Comparison of ENCODE assay signal across 15 cellular contexts in genomic region chr12:116242740-116243139, GRCh38.
"Had no signal": no experiment of that assay in that cellular context is flagged by ENCODE, and none has a peak within 500 bp of the region (broad histone marks: within the 10 kb centered on the region; RNA-seq: fewer than 3 reads in every experiment).

No MANE protein-coding gene starts in this region.

- H3K9me3 Mint-ChIP-seq: central memory CD8-positive, alpha-beta T cell; natural killer cell treated with Interleukin-12 subunit alpha and Interleukin-12 subunit beta and Interleukin-15 and Interleukin-18, amount 100 ng/mL, for 72 hours; stimulated activated memory B cell treated with anti-CD40 and anti-IgM and Interleukin-4, amounts not matched to agents 10 μg/mL and 1 μg/mL and 100 μg/mL, for 72 hours; stimulated activated naive CD8-positive, alpha-beta T cell treated with anti-CD3 and anti-CD28 coated beads, Interleukin-15, Interleukin-2, amounts not matched to agents 100 ng/mL and 50 ng/mL, for 24 hours had no signal

- H3K27me3 ChIP-seq: dorsolateral prefrontal cortex, heart right ventricle, sigmoid colon, testis, tibial nerve had no signal

- H3K4me3 Mint-ChIP-seq: central memory CD8-positive, alpha-beta T cell; stimulated activated memory B cell treated with anti-CD40 and anti-IgM and Interleukin-4, amounts not matched to agents 10 μg/mL and 1 μg/mL and 100 μg/mL, for 72 hours; stimulated activated naive CD8-positive, alpha-beta T cell treated with anti-CD3 and anti-CD28 coated beads, Interleukin-15, Interleukin-2, amounts not matched to agents 100 ng/mL and 50 ng/mL, for 24 hours had no signal

- H3K27ac Mint-ChIP-seq: stimulated activated naive CD8-positive, alpha-beta T cell treated with anti-CD3 and anti-CD28 coated beads, Interleukin-15, Interleukin-2, amounts not matched to agents 100 ng/mL and 50 ng/mL, for 24 hours had no signal

- ATAC-seq: natural killer cell treated with Interleukin-12 subunit alpha and Interleukin-12 subunit beta and Interleukin-15 and Interleukin-18, amount 100 ng/mL, for 72 hours had no signal

- DNase-seq: cortex of kidney; dorsolateral prefrontal cortex; effector CD8-positive, alpha-beta T cell; heart right ventricle; hypothalamus; kidney glomerular epithelial cell; sigmoid colon; stimulated activated CD4-positive, alpha-beta T cell treated with anti-CD3 and anti-CD28 coated beads, Interleukin-4, amount 100 ng/mL, for 1 hour; stimulated activated CD8-positive, alpha-beta memory T cell treated with anti-CD3 and anti-CD28 coated beads, Interleukin-4, amount 100 ng/mL, for 48 hours; testis had no signal

- H3K9me3 ChIP-seq: heart right ventricle, sigmoid colon, testis, tibial nerve had no signal

- H3K4me3 ChIP-seq: dorsolateral prefrontal cortex, heart right ventricle, sigmoid colon, testis, tibial nerve had no signal

- H3K27ac ChIP-seq: dorsolateral prefrontal cortex, sigmoid colon, testis, tibial nerve had no signal

- H3K36me3 ChIP-seq: heart right ventricle, sigmoid colon, tibial nerve had no signal

- H3K27me3 Mint-ChIP-seq: central memory CD8-positive, alpha-beta T cell; natural killer cell treated with Interleukin-12 subunit alpha and Interleukin-12 subunit beta and Interleukin-15 and Interleukin-18, amount 100 ng/mL, for 72 hours; stimulated activated memory B cell treated with anti-CD40 and anti-IgM and Interleukin-4, amounts not matched to agents 10 μg/mL and 1 μg/mL and 100 μg/mL, for 72 hours; stimulated activated naive CD8-positive, alpha-beta T cell treated with anti-CD3 and anti-CD28 coated beads, Interleukin-15, Interleukin-2, amounts not matched to agents 100 ng/mL and 50 ng/mL, for 24 hours had no signal

- H3K36me3 Mint-ChIP-seq: natural killer cell treated with Interleukin-12 subunit alpha and Interleukin-12 subunit beta and Interleukin-15 and Interleukin-18, amount 100 ng/mL, for 72 hours had no signal
